Comparison of ENCODE assay signal across 2 cellular contexts in genomic region chr1:173669491-173669941, GRCh38.
A peak's percentile ranks its signal among the peaks of the same experiment; 100 is the strongest.
TF ChIP-seq lines count a peak whose summit lies in the region.

Gene ANKRD45 (minus strand): TSS chr1:173669851. CDS start chr1:173659418, 10,433 bp downstream.

TF ChIP-seq in SK-N-SH, 30 proteins besides CTCF, POLR2A, EP300 and RAD21:
- no peak for TF ChIP-seq CHD2 (IDR thresholded peaks at IDR 0.05; ENCODE audit: low read length, partially characterized antibody)
- no peak for TF ChIP-seq FOXM1 (IDR thresholded peaks at IDR 0.05; ENCODE audit: low read depth)
- peak; percentile 58; the same call in 1 of the 2 replicates for TF ChIP-seq MXI1 (IDR thresholded peaks at IDR 0.05; ENCODE audit: low read depth, low read length)
- peak; percentile 33; the same call in 1 of the 2 replicates for TF ChIP-seq RFX5 (IDR thresholded peaks at IDR 0.05; ENCODE audit: low read length)
- TF ChIP-seq NRF1 (IDR thresholded peaks at IDR 0.05; ENCODE audit: low read depth, low read length) = peak; percentile 14; the same call in 1 of the 2 replicates
- TF ChIP-seq SIN3A (IDR thresholded peaks at IDR 0.05; ENCODE audit: borderline replicate concordance, low read depth, low read length) = no peak
- TF ChIP-seq NFIC (IDR thresholded peaks at IDR 0.05; ENCODE audit: borderline replicate concordance) = no peak
- TF ChIP-seq YY1 (IDR thresholded peaks at IDR 0.05; ENCODE audit: low read depth) = no peak
- no peak; the same call in 1 of the 2 replicates for TF ChIP-seq GABPA (IDR thresholded peaks at IDR 0.05; ENCODE audit: low read depth)
- peak; percentile 24; the same call in 1 of the 2 replicates for TF ChIP-seq TAF1 (IDR thresholded peaks at IDR 0.05; ENCODE audit: borderline replicate concordance, low read depth, low read length)

TF ChIP-seq in endothelial cell of umbilical vein, 7 proteins besides CTCF, POLR2A, EP300 and RAD21:
- TF ChIP-seq POLR2AphosphoS5 (IDR thresholded peaks at IDR 0.05; ENCODE audit: insufficient read depth, low read depth, low read length) (no peak), EZH2 (IDR thresholded peaks at IDR 0.05; ENCODE audit: borderline replicate concordance, low read depth, low read length, severe bottlenecking) (peak; percentile 34)
